In the genomic region with DNA sequence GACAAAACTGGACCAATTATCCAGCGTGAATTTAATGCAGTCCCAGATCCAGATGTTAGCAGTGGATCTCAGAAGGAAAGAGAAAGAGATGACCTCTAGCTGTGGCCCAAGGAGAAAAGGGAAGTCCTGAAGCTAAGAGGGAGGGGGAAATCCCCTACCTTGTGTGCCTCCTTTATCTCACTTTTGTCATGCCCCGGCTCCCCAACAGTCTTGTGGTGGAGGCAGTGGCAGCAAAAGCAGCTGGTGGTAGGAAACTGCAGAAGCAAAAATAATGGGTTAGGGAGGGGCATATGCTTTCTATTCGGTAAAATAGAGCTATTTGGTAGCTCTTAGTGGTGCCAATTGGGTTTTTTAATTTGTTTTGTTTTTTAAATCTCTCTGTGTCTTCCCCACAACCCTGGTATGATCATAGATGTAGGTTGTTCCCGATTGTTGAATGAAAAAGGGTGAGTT, we compare ENCODE assay signal across 8 cellular contexts. TPM values are rescaled to one million over a fixed set of nuclear protein-coding genes. Genes with fewer than 3 reads are reported as not detected.
A peak's percentile ranks its signal among the peaks of the same experiment; 100 is the strongest.
DNase-seq lines count a peak whose midpoint lies in the region; ATAC-seq and TF ChIP-seq lines count a peak whose summit lies in the region.

No MANE protein-coding gene starts in this region.

- peak overlapping the region; percentile 86 for H3K4me3 Mint-ChIP-seq in T-helper 2 cell treated with Interferon-gamma antibody and Interleukin-4, amounts not matched to agents 5 μg/mL and 100 μg/mL, for 36 hours

- no peak overlapping the region for H3K27ac ChIP-seq in thyroid gland

- peaks cover 59% of the 10 kb centered on the region for H3K4me1 Mint-ChIP-seq in T-helper 2 cell treated with Interferon-gamma antibody and Interleukin-4, amounts not matched to agents 5 μg/mL and 100 μg/mL, for 36 hours (ENCODE audit: low read depth)

- 75 to 83% methylated on average over 4 of the region's 4 CpGs for WGBS in thyroid gland, 2 donors

- peak; percentile 97 for ATAC-seq in HG03025 (IDR thresholded peaks at IDR 0.05; ENCODE audit: low FRiP score, unreplicated experiment)

- DNase-seq in stimulated activated CD4-positive, alpha-beta T cell treated with anti-CD3 and anti-CD28 coated beads, Interleukin-1b, Interleukin-23, amount 100 ng/mL, for 48 hours, result peak; percentile 35
- DNase-seq in stimulated activated CD4-positive, alpha-beta T cell treated with anti-CD3 and anti-CD28 coated beads, Interleukin-2, amount 100 ng/mL, for 48 hours, result no peak
- peak; percentile 68 for DNase-seq in T-helper 2 cell treated with Interferon-gamma antibody and Interleukin-4, amounts not matched to agents 5 μg/mL and 100 μg/mL, for 36 hours (ENCODE audit: low spot score)
- DNase-seq in stimulated activated CD8-positive, alpha-beta memory T cell treated with anti-CD3 and anti-CD28 coated beads, Interleukin-12 subunit alpha, Interleukin-12 subunit beta, amount 100 ng/mL, for 4 hours (ENCODE audit: low read depth), result peak; percentile 22
- DNase-seq in thyroid gland, result no peak
- DNase-seq in cerebellum (ENCODE audit: low spot score), result no peak
- DNase-seq in G401 (ENCODE audit: low spot score), result no peak

- in situ Hi-C loops in G401 (cut with HindIII; ENCODE audit: low sequenced_read_pairs), result no loop called here

- no peak overlapping the region for H3K4me3 ChIP-seq in thyroid gland (replicated peaks in 1 of 3)

- no peaks in the 10 kb centered on the region for H3K27me3 ChIP-seq in thyroid gland

- H3K36me3 Mint-ChIP-seq in T-helper 2 cell treated with Interferon-gamma antibody and Interleukin-4, amounts not matched to agents 5 μg/mL and 100 μg/mL, for 36 hours (ENCODE audit: low read depth), result peaks cover 50% of the 10 kb centered on the region

- intact Hi-C loops in thyroid gland (cut with DNase I), result no loop called here

- H3K27ac Mint-ChIP-seq in T-helper 2 cell treated with Interferon-gamma antibody and Interleukin-4, amounts not matched to agents 5 μg/mL and 100 μg/mL, for 36 hours, result peak overlapping the region; percentile 89

- TF ChIP-seq CTCF in thyroid gland (IDR thresholded peaks at IDR 0.05), result no peak

- no peaks in the 10 kb centered on the region for H3K27me3 Mint-ChIP-seq in T-helper 2 cell treated with Interferon-gamma antibody and Interleukin-4, amounts not matched to agents 5 μg/mL and 100 μg/mL, for 36 hours (ENCODE audit: low read depth)

- H3K9me3 Mint-ChIP-seq in T-helper 2 cell treated with Interferon-gamma antibody and Interleukin-4, amounts not matched to agents 5 μg/mL and 100 μg/mL, for 36 hours, result peaks cover 30% of the 10 kb centered on the region

- H3K9me3 ChIP-seq in thyroid gland, result no peaks in the 10 kb centered on the region

- TF ChIP-seq POLR2A in thyroid gland (IDR thresholded peaks at IDR 0.05), result no peak

- H3K4me1 ChIP-seq in thyroid gland, result no peaks in the 10 kb centered on the region

- H3K36me3 ChIP-seq in thyroid gland, result no peaks in the 10 kb centered on the region

RNA-seq across cellular contexts. Expression of a gene that starts 56.5 kb away (rescaled TPM):
- total RNA-seq in thyroid gland (10 to 100 TPM; 35.2 to 84.0 (median 61.2) TPM), cerebellum (0.64 TPM)
- total RNA-seq in G401 (2014; rRNA removed; shearing (Covaris generic)), result not detected in 2 replicates

Comparison
In these comparisons a context has a peak if more than half of its experiments do, and no peak if none do; other contexts are left out.
1. DNase-seq: peak in stimulated activated CD4-positive, alpha-beta T cell treated with anti-CD3 and anti-CD28 coated beads, Interleukin-1b, Interleukin-23, amount 100 ng/mL, for 48 hours (single experiment), T-helper 2 cell treated with Interferon-gamma antibody and Interleukin-4, amounts not matched to agents 5 μg/mL and 100 μg/mL, for 36 hours (single experiment) and stimulated activated CD8-positive, alpha-beta memory T cell treated with anti-CD3 and anti-CD28 coated beads, Interleukin-12 subunit alpha, Interleukin-12 subunit beta, amount 100 ng/mL, for 4 hours (single experiment); none in stimulated activated CD4-positive, alpha-beta T cell treated with anti-CD3 and anti-CD28 coated beads, Interleukin-2, amount 100 ng/mL, for 48 hours (0 of 2), thyroid gland (0 of 2), cerebellum (single experiment) and G401 (single experiment).
2. RNA of a gene that starts 56.5 kb away (total RNA-seq): 35.2 to 84.0 TPM in thyroid gland; 0.64 TPM in cerebellum (single experiment) and not detected in G401; every median in the first group is over 10 times any median in the second.